In genomic region chr1:162916407-162916806, GRCh38 we compare ENCODE assay signal across 1 cellular context.
TF ChIP-seq lines count a peak whose summit lies in the region.

No MANE protein-coding gene starts in this region.

TF ChIP-seq in GM12878, 131 proteins besides CTCF, POLR2A, EP300 and RAD21:
- TF ChIP-seq KLF5 (IDR thresholded peaks at IDR 0.05; ENCODE audit: partially characterized antibody) (no peak), HDAC6 (IDR thresholded peaks at IDR 0.05; ENCODE audit: unreplicated experiment) (no peak)
